In genomic region chr6:46186583-46186982, GRCh38 we compare ENCODE assay signal across 25 cellular contexts. TPM values are rescaled to one million over a fixed set of nuclear protein-coding genes. Genes with fewer than 3 reads are reported as not detected.
DNase-seq lines count a peak whose midpoint lies in the region; ATAC-seq and TF ChIP-seq lines count a peak whose summit lies in the region.
"Had no signal": no experiment of that assay in that cellular context is flagged by ENCODE, and none has a peak within 500 bp of the region (broad histone marks: within the 10 kb centered on the region; RNA-seq: fewer than 3 reads in every experiment).

No MANE protein-coding gene starts in this region.

- no peak overlapping the region for H3K27ac Mint-ChIP-seq in mesothelial cell of epicardium
- H3K27ac Mint-ChIP-seq: CD4-positive, alpha-beta memory T cell; GM23338 had no signal

- ATAC-seq in Right ventricle myocardium superior (ENCODE audit: poor library complexity), result no peak
- ATAC-seq: GM23338 had no signal

- H3K27me3 Mint-ChIP-seq in mesothelial cell of epicardium (ENCODE audit: low read depth), result peaks cover 22% of the 10 kb centered on the region

- intact Hi-C loops in Right ventricle myocardium superior (cut with DNase I), result no loop called here

- no peaks in the 10 kb centered on the region for H3K36me3 Mint-ChIP-seq in mesothelial cell of epicardium
- H3K36me3 Mint-ChIP-seq: CD4-positive, alpha-beta memory T cell had no signal

- DNase-seq in LoVo (ENCODE audit: low spot score), result peak; percentile 49
- DNase-seq in left kidney (ENCODE audit: low read depth, low spot score), result peak; percentile 21
- DNase-seq in NCI-H146 (lab: John Stamatoyannopoulos, UW), result no peak
- DNase-seq in mesothelial cell of epicardium (ENCODE audit: low spot score in 2 of 2, unreplicated experiment in 2 of 2), result no peak
- DNase-seq in NCI-H1048 (lab: John Stamatoyannopoulos, UW), result no peak
- DNase-seq in Right ventricle myocardium superior, result no peak
- DNase-seq: ACHN; Calu3; CD4-positive, alpha-beta memory T cell; DMS153; MM.1S; NCI-H1105; NCI-H2081; NCI-H2171; NCI-H345; NCI-H524 treated with DMSO at 0.1 percent for 48 hours; NCI-H82; SHP77 treated with DMSO at 0.1 percent for 48 hours; SW 1271 had no signal

- H3K4me1 Mint-ChIP-seq in mesothelial cell of epicardium, result peaks cover 16% of the 10 kb centered on the region
- H3K4me1 Mint-ChIP-seq: CD4-positive, alpha-beta memory T cell; GM23338 had no signal

- H3K4me3 Mint-ChIP-seq in mesothelial cell of epicardium, result no peak overlapping the region
- H3K4me3 Mint-ChIP-seq: CD4-positive, alpha-beta memory T cell; GM23338 had no signal

- peaks cover 4% of the 10 kb centered on the region for H3K9me3 Mint-ChIP-seq in mesothelial cell of epicardium
- H3K9me3 Mint-ChIP-seq: CD4-positive, alpha-beta memory T cell; GM23338 had no signal

- TF ChIP-seq CTCF in VCaP (conservative IDR thresholded peaks at IDR 0.05) (no peak), mesothelial cell of epicardium (IDR thresholded peaks at IDR 0.05; ENCODE audit: unreplicated experiment) (no peak)

- H3K27ac ChIP-seq in VCaP, result peak overlapping the region; percentile 77
- H3K27ac ChIP-seq: BLaER1 treated with 17β-estradiol and CSF1 and Interleukin-3, amounts not matched to agents 10 nM and 100 nM; KMS-11; SK-N-MC had no signal

RNA-seq across cellular contexts. Expression of gene ENPP5, which starts 15.8 kb away (rescaled TPM):
- 7.4 to 8.7 TPM (median 7.7 TPM) in 3 replicates for total RNA-seq in mesothelial cell of epicardium
- 3.0 TPM for total RNA-seq in Right ventricle myocardium superior
- total RNA-seq: G401 had no signal

RNA-seq across cellular contexts. Expression of gene ENPP4, which starts 56.8 kb away (rescaled TPM):
- total RNA-seq in mesothelial cell of epicardium (4.8 to 5.2 TPM (median 5.1 TPM) in 3 replicates), Right ventricle myocardium superior (18.3 TPM)
- total RNA-seq: G401 had no signal

Comparison
In these comparisons a context has a peak if more than half of its experiments do, and no peak if none do; other contexts are left out.
1. DNase-seq: peak in LoVo (single experiment) and left kidney (single experiment); none in NCI-H146 (single experiment), mesothelial cell of epicardium (0 of 2), NCI-H1048 (single experiment) and Right ventricle myocardium superior (single experiment).